ENCODE assay signal across 16 cellular contexts in the genomic region with DNA sequence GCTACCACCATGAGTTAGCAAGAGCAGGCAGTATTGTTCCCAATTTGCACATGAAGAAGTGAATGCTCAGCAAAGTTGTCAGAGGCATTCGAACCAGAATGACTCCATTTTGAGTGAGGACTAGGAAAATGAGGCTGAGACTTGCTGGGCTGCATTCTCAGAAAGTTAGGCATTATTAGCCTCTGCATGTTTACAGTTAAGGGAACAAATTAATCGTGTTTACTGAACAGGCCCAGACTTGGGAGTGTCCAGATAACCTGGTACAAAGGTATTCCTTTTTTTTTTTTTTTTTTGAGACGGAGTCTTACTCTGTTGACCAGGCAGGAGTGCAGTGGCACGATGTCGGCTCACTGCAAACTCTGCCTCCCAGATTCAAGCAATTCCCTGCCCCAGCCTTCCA. TPM values are rescaled to one million over a fixed set of nuclear protein-coding genes. Genes with fewer than 3 reads are reported as not detected.
DNase-seq lines count a peak whose midpoint lies in the region; ATAC-seq and TF ChIP-seq lines count a peak whose summit lies in the region.
"Had no signal": no experiment of that assay in that cellular context is flagged by ENCODE, and none has a peak within 500 bp of the region (broad histone marks: within the 10 kb centered on the region; RNA-seq: fewer than 3 reads in every experiment).

No MANE protein-coding gene starts in this region.

- BruUV-seq in IMR-90 (replicated peaks; lab: Mats Ljungman, UMichigan), result no TSS peak

- in situ Hi-C loops in IMR-90 (cut with MboI; ENCODE audit: low sequenced_read_pairs), result no loop called here

- CTCF ChIA-PET in IMR-90 (lab: Yijun Ruan, JAX), result no interaction called here

- H4K20me1 ChIP-seq in IMR-90 (ENCODE audit: insufficient read depth, low read length), result no peaks in the 10 kb centered on the region
- H4K20me1 ChIP-seq in hepatocyte (ENCODE audit: insufficient read depth, poor library complexity, severe bottlenecking), result no peaks in the 10 kb centered on the region

- no peak overlapping the region for H2AK5ac ChIP-seq in IMR-90 (ENCODE audit: low read depth, low read length)

- no peaks in the 10 kb centered on the region for H3K79me2 ChIP-seq in hepatocyte

- intact Hi-C loops in IMR-90 (cut with micrococcal nuclease), result no loop called here

- peak overlapping the region; percentile 44; the same call in 1 of the 2 replicates for H3K14ac ChIP-seq in IMR-90 (replicated peaks; ENCODE audit: low read depth, low read length)

- peaks cover 4% of the 10 kb centered on the region for H3K27me3 Mint-ChIP-seq in progenitor cell of endocrine pancreas
- no peaks in the 10 kb centered on the region for H3K27me3 Mint-ChIP-seq in chondrocyte (ENCODE audit: low read depth)

- dilution Hi-C loops in IMR-90 (cut with HindIII; ENCODE audit: low sequenced_read_pairs, unreplicated experiment), result no loop called here

- no peak overlapping the region for H2AK9ac ChIP-seq in IMR-90 (replicated peaks; ENCODE audit: low read depth, low read length, poor library complexity)

- no peak overlapping the region for H4K91ac ChIP-seq in IMR-90 (ENCODE audit: insufficient read depth, low read depth, low read length)

- 100% methylated on average over 1 of the region's 5 CpGs; no CpG with 5 or more reads in 1 of the 2 experiments for WGBS in IMR-90 (ENCODE audit: extremely low coverage in 2 of 2, insufficient read length in 1 of 2), 2 experiments
- 64% methylated on average over 5 of the region's 5 CpGs for WGBS in hepatocyte (ENCODE audit: low lambda C conversion rate, missing lambda C conversion rate)

- H3K9ac ChIP-seq in IMR-90 (ENCODE audit: low read depth, low read length), result no peak overlapping the region

- POLR2A ChIA-PET in IMR-90 (lab: Charles Lee; ENCODE audit: unreplicated experiment), result no interaction called here

- no peak overlapping the region for H3K4me2 ChIP-seq in IMR-90 (ENCODE audit: low read depth, low read length)
- H3K4me2 ChIP-seq in hepatocyte, result no peak overlapping the region

- no peak overlapping the region for H2BK15ac ChIP-seq in IMR-90 (ENCODE audit: low read depth, low read length)

- H3K27ac Mint-ChIP-seq in progenitor cell of endocrine pancreas, result peak overlapping the region; percentile 35
- H3K27ac Mint-ChIP-seq in chondrocyte (ENCODE audit: unreplicated experiment), result no peak overlapping the region
- H3K27ac Mint-ChIP-seq: CD8-positive, alpha-beta T cell; HFFc6 had no signal

- DNase-seq in IMR-90 (no peak), hepatocyte (ENCODE audit: low spot score) (no peak), progenitor cell of endocrine pancreas (ENCODE audit: low spot score, unreplicated experiment) (no peak), chondrocyte (ENCODE audit: low spot score) (no peak), NCI-H2107 treated with DMSO at 0.1 percent for 48 hours (lab: John Stamatoyannopoulos, UW; ENCODE audit: unreplicated experiment) (no peak), AG08396 (ENCODE audit: low spot score) (no peak)
- DNase-seq: CD8-positive, alpha-beta T cell; COR-L47; DND-41; GF-D8; GOT3; HCEC 1CT; HFFc6 had no signal

- H3K9me3 Mint-ChIP-seq in progenitor cell of endocrine pancreas (ENCODE audit: low read depth) (peaks cover 15% of the 10 kb centered on the region), chondrocyte (ENCODE audit: low read depth) (no peaks in the 10 kb centered on the region)
- H3K9me3 Mint-ChIP-seq: CD8-positive, alpha-beta T cell; HFFc6 had no signal

- H3K36me3 Mint-ChIP-seq in progenitor cell of endocrine pancreas (ENCODE audit: insufficient read depth) (no peaks in the 10 kb centered on the region), chondrocyte (ENCODE audit: low read depth) (no peaks in the 10 kb centered on the region)
- H3K36me3 Mint-ChIP-seq: CD8-positive, alpha-beta T cell had no signal

- H2BK5ac ChIP-seq in IMR-90 (ENCODE audit: low read depth, low read length, poor library complexity, severe bottlenecking), result no peak overlapping the region

- peaks cover 16% of the 10 kb centered on the region for H3K4me1 Mint-ChIP-seq in progenitor cell of endocrine pancreas (ENCODE audit: low read depth)
- no peaks in the 10 kb centered on the region for H3K4me1 Mint-ChIP-seq in chondrocyte (ENCODE audit: low read depth)

- no peak for TF ChIP-seq RAD21 in IMR-90 (IDR thresholded peaks at IDR 0.05; ENCODE audit: low read length)

- no peak overlapping the region for H4K8ac ChIP-seq in IMR-90 (ENCODE audit: low read depth in 2 of 2, low read length in 2 of 2)

- TF ChIP-seq POLR2A in IMR-90 (IDR thresholded peaks at IDR 0.05; ENCODE audit: low read depth, low read length), result no peak

- no peaks in the 10 kb centered on the region for H3K79me1 ChIP-seq in IMR-90 (ENCODE audit: low read depth in 1 of 2, low read length in 2 of 2)

- no peak overlapping the region for H3K4me3 ChIP-seq in IMR-90 (ENCODE audit: insufficient read depth, low read depth, low read length)
- no peak overlapping the region for H3K4me3 ChIP-seq in hepatocyte

- no peaks in the 10 kb centered on the region; the same call in 1 of the 2 replicates for H3K9me1 ChIP-seq in IMR-90 (ENCODE audit: insufficient read depth, low read length)

- no peak overlapping the region for H3K4ac ChIP-seq in IMR-90 (ENCODE audit: low read depth, low read length)

- H3K36me3 ChIP-seq in IMR-90 (ENCODE audit: control insufficient read depth, insufficient read depth, low read length), result no peaks in the 10 kb centered on the region
- no peaks in the 10 kb centered on the region for H3K36me3 ChIP-seq in hepatocyte (replicated peaks; ENCODE audit: insufficient read depth, low read depth)

- no peaks in the 10 kb centered on the region for H3K4me1 ChIP-seq in IMR-90 (ENCODE audit: control insufficient read depth, insufficient read depth, low read length)
- peaks cover 7% of the 10 kb centered on the region for H3K4me1 ChIP-seq in hepatocyte (ENCODE audit: insufficient read depth)

- H3K4me3 Mint-ChIP-seq in progenitor cell of endocrine pancreas (ENCODE audit: low read depth) (no peak overlapping the region), chondrocyte (ENCODE audit: unreplicated experiment) (no peak overlapping the region)
- H3K4me3 Mint-ChIP-seq: CD14-positive monocyte; CD8-positive, alpha-beta T cell; HFFc6 had no signal

- no peak overlapping the region for H2BK20ac ChIP-seq in IMR-90 (ENCODE audit: low read depth, low read length)

- H3K18ac ChIP-seq in IMR-90 (ENCODE audit: low read depth, low read length), result no peak overlapping the region

- no peak overlapping the region for H2BK120ac ChIP-seq in IMR-90 (ENCODE audit: low read depth, low read length)

- no peaks in the 10 kb centered on the region for H3K9me2 ChIP-seq in hepatocyte (replicated peaks; ENCODE audit: insufficient read depth)

- H3K27ac ChIP-seq in IMR-90 (ENCODE audit: insufficient read depth, low read length) (no peak overlapping the region), hepatocyte (peak overlapping the region; percentile 45)

- ATAC-seq in IMR-90 (ENCODE audit: low read depth) (no peak), GM21723 (IDR thresholded peaks at IDR 0.05; ENCODE audit: unreplicated experiment) (no peak)
- ATAC-seq: CD8-positive, alpha-beta T cell had no signal

- no peak overlapping the region for H3K56ac ChIP-seq in IMR-90 (ENCODE audit: extremely low read depth, insufficient read depth, low read length)

- H4K5ac ChIP-seq in IMR-90 (ENCODE audit: low read depth, low read length), result no peak overlapping the region

- TF ChIP-seq CTCF in IMR-90 (conservative IDR thresholded peaks at IDR 0.05; ENCODE audit: low read depth, low read length) (no peak), hepatocyte (IDR thresholded peaks at IDR 0.05; ENCODE audit: poor library complexity) (no peak), progenitor cell of endocrine pancreas (IDR thresholded peaks at IDR 0.05; ENCODE audit: unreplicated experiment) (no peak), chondrocyte (IDR thresholded peaks at IDR 0.05) (no peak)

- H3K9me3 ChIP-seq in IMR-90 (ENCODE audit: control insufficient read depth, insufficient read depth, low read length) (no peaks in the 10 kb centered on the region), hepatocyte (ENCODE audit: low read depth) (no peaks in the 10 kb centered on the region)

- H3K23ac ChIP-seq in IMR-90 (ENCODE audit: low read depth, low read length), result no peak overlapping the region

- no peaks in the 10 kb centered on the region for H3K27me3 ChIP-seq in IMR-90 (ENCODE audit: control insufficient read depth, insufficient read depth, low read length)
- no peaks in the 10 kb centered on the region for H3K27me3 ChIP-seq in hepatocyte

- H2AFZ ChIP-seq in IMR-90 (replicated peaks; ENCODE audit: low read length, poor library complexity), result no peak overlapping the region
- no peak overlapping the region for H2AFZ ChIP-seq in hepatocyte

TF ChIP-seq in IMR-90, 13 proteins besides CTCF, POLR2A, EP300 and RAD21 (continues in another document):
- no peak for TF ChIP-seq RFX5 (IDR thresholded peaks at IDR 0.05; ENCODE audit: low read depth, low read length)
- no peak for TF ChIP-seq FOS (IDR thresholded peaks at IDR 0.05; ENCODE audit: low read depth, low read length)
- TF ChIP-seq SMC3 (IDR thresholded peaks at IDR 0.05; ENCODE audit: low read depth, low read length), result no peak
- TF ChIP-seq BHLHE40 (IDR thresholded peaks at IDR 0.05; ENCODE audit: low read depth, low read length), result no peak
- TF ChIP-seq CHD1 (IDR thresholded peaks at IDR 0.05; ENCODE audit: low read depth, low read length), result no peak
- TF ChIP-seq NFE2L2 (IDR thresholded peaks at IDR 0.05; ENCODE audit: low read depth, low read length), result no peak

RNA-seq across cellular contexts. Expression of a gene that starts 22.5 kb away (rescaled TPM):
- total RNA-seq in IMR-90 (2012; rRNA removed) (under 0.01 TPM in 2 replicates), hepatocyte (0.04 and 0.20 TPM in 2 replicates), progenitor cell of endocrine pancreas (0.10 and 0.22 TPM in 2 replicates), chondrocyte (0.05 to 0.08 TPM (median 0.07 TPM) in 3 replicates)
- polyA plus RNA-seq in IMR-90 (2012; rRNA removed) (0.09 and 0.10 TPM in 2 replicates), hepatocyte (0.77 TPM in 1 of 2 replicates, not detected in the other)
- 0.04 and 0.11 TPM in 2 replicates for polyA plus RNA-seq in IMR-90 (2012; cell fraction: cytosol; rRNA removed)
- polyA plus RNA-seq in IMR-90 (2012; cell fraction: nucleus; rRNA removed; ENCODE audit: low replicate concordance), result 0.14 and 0.34 TPM in 2 replicates
- total RNA-seq: CD8-positive, alpha-beta T cell; HT1080 had no signal

RNA-seq across cellular contexts. Expression of a gene that starts 53.2 kb away (rescaled TPM):
- 48.8 and 70.0 TPM in 2 replicates for total RNA-seq in IMR-90 (2012; rRNA removed)
- polyA plus RNA-seq in IMR-90 (2012; rRNA removed), result 69.1 and 70.9 TPM in 2 replicates
- 50.1 and 55.3 TPM in 2 replicates for polyA plus RNA-seq in IMR-90 (2012; cell fraction: cytosol; rRNA removed)
- polyA plus RNA-seq in IMR-90 (2012; cell fraction: nucleus; rRNA removed; ENCODE audit: low replicate concordance), result 19.2 and 35.5 TPM in 2 replicates
- 117 and 139 TPM in 2 replicates for total RNA-seq in hepatocyte
- 166 and 188 TPM in 2 replicates for polyA plus RNA-seq in hepatocyte
- total RNA-seq in progenitor cell of endocrine pancreas, result 6.0 and 10.8 TPM in 2 replicates
- 54.7 to 62.1 TPM (median 60.7 TPM) in 3 replicates for total RNA-seq in chondrocyte
